In genomic region chr6:33800248-33800647, GRCh38 we compare ENCODE assay signal across 9 cellular contexts. TPM values are rescaled to one million over a fixed set of nuclear protein-coding genes. Genes with fewer than 3 reads are reported as not detected.
"Had no signal": no experiment of that assay in that cellular context is flagged by ENCODE, and none has a peak within 500 bp of the region (broad histone marks: within the 10 kb centered on the region; RNA-seq: fewer than 3 reads in every experiment).

No MANE protein-coding gene starts in this region.

- H3K4me3 ChIP-seq: GM23248 had no signal

- DNase-seq: GOT3, H9, HCEC 1CT, IMR-90, KBM-7 had no signal

- H3K9ac ChIP-seq: GM23248 had no signal

- H3K9me3 Mint-ChIP-seq: H9 had no signal

- H3K4me3 Mint-ChIP-seq: H9 had no signal

- H3K27ac ChIP-seq: GM23248 had no signal

- FAIRE-seq: H54, HTR-8/SVneo had no signal

- H2AFZ ChIP-seq: GM23248 had no signal

RNA-seq across cellular contexts. Expression of gene MLN, which starts 3.6 kb away (rescaled TPM):
- total RNA-seq: GM23248, H9, HT-29, IMR-90 had no signal
- polyA plus RNA-seq: GM23248, IMR-90 had no signal

RNA-seq across cellular contexts. Expression of gene IP6K3, which starts 53.5 kb away (rescaled TPM):
- total RNA-seq: GM23248, HT-29 had no signal
- polyA plus RNA-seq: GM23248 had no signal
